ENCODE assay signal across 13 cellular contexts in the genomic region with DNA sequence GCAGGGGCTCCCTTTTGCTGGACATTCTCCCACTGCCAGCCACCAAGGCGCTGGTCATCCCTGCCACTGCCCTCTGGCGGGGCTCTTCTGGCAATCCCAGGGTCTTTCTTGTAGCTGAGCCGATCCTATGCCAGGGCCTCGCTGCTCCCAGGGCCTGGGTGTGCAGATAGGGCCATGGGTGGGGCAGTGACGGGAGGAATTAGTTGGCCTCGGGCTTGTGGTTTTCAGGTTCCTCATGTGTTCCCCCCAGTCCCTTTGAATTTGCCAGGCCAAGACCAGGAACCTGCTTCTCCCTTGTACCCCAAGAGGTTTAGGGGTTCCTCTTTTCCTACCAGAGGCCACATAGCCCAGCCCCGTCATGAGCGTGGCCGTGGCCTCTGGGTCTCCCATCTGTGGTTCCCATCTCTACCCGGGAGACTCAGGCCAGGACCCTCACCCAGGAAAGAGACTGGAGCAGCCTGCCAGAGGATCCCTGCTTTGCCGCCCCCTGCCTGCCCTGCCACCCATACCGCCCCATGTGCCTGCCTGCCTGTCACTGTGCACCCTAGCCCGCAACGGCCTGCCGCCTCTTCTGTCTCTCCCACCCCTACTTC. TPM values are rescaled to one million over a fixed set of nuclear protein-coding genes. Genes with fewer than 3 reads are reported as not detected.
DNase-seq lines count a peak whose midpoint lies in the region; ATAC-seq and TF ChIP-seq lines count a peak whose summit lies in the region.
"Had no signal": no experiment of that assay in that cellular context is flagged by ENCODE, and none has a peak within 500 bp of the region (broad histone marks: within the 10 kb centered on the region; RNA-seq: fewer than 3 reads in every experiment).

No MANE protein-coding gene starts in this region.

- no peaks in the 10 kb centered on the region for H4K20me1 ChIP-seq in MM.1S (ENCODE audit: insufficient read depth, low read length)

- no peak overlapping the region for H3K9ac ChIP-seq in MM.1S (ENCODE audit: low read length)
- H3K9ac ChIP-seq: KMS-11, parathyroid adenoma had no signal

- no peak overlapping the region for H2AFZ ChIP-seq in MM.1S (ENCODE audit: low read length)
- H2AFZ ChIP-seq: parathyroid adenoma had no signal

- H3K9me3 ChIP-seq in CD4-positive, alpha-beta memory T cell (ENCODE audit: control insufficient read depth in 1 of 2, low read length in 2 of 2) = no peaks in the 10 kb centered on the region
- no peaks in the 10 kb centered on the region for H3K9me3 ChIP-seq in MM.1S (replicated peaks; ENCODE audit: insufficient read depth, low read length)

- no peak overlapping the region for H3K4me3 ChIP-seq in CD4-positive, alpha-beta memory T cell (ENCODE audit: low read length in 2 of 2)
- no peak overlapping the region for H3K4me3 ChIP-seq in MM.1S (ENCODE audit: low read length)

- no peak overlapping the region for H3K4me2 ChIP-seq in MM.1S (ENCODE audit: low read depth, low read length)
- H3K4me2 ChIP-seq: KMS-11 had no signal

- H3K27me3 Mint-ChIP-seq in CD4-positive, alpha-beta memory T cell = no peaks in the 10 kb centered on the region
- H3K27me3 Mint-ChIP-seq in activated T-helper 1 cell treated with anti-CD3 and anti-CD28 coated beads, Interleukin-12 subunit alpha, Interleukin-12 subunit beta, Interleukin-2, Interleukin-4 antibody, amounts not matched to agents 30 ng/mL and 10 ng/mL and 1 ng/mL, durations not matched to agents 14 hours and 24 hours and 36 hours (ENCODE audit: insufficient read depth) = no peaks in the 10 kb centered on the region

- intact Hi-C loops in CD4-positive, alpha-beta memory T cell (cut with micrococcal nuclease) = no loop called here
- intact Hi-C loops in activated T-helper 1 cell treated with anti-CD3 and anti-CD28 coated beads, Interleukin-12 subunit alpha, Interleukin-12 subunit beta, Interleukin-2, Interleukin-4 antibody, amounts not matched to agents 30 ng/mL and 10 ng/mL and 1 ng/mL, durations not matched to agents 14 hours and 24 hours and 36 hours (cut with micrococcal nuclease) = loop anchor here (1.0 kb wide), 1 partner anchor 12 kb away; no protein-coding TSS in a partner anchor

- peak overlapping the region; percentile 72 to 94 (median 78) for H3K27ac Mint-ChIP-seq in CD4-positive, alpha-beta memory T cell
- H3K27ac Mint-ChIP-seq in activated T-helper 1 cell treated with anti-CD3 and anti-CD28 coated beads, Interleukin-12 subunit alpha, Interleukin-12 subunit beta, Interleukin-2, Interleukin-4 antibody, amounts not matched to agents 30 ng/mL and 10 ng/mL and 1 ng/mL, durations not matched to agents 14 hours and 24 hours and 36 hours = peak overlapping the region; percentile 79

- ATAC-seq in GM18867 (IDR thresholded peaks at IDR 0.05; ENCODE audit: unreplicated experiment) (no peak), HG02678 (IDR thresholded peaks at IDR 0.05; ENCODE audit: unreplicated experiment) (no peak)

- POLR2A ChIA-PET in CD4-positive, alpha-beta memory T cell (lab: Charles Lee; ENCODE audit: partially characterized antibody) = interaction anchor here (0.6 to 3.7 kb wide), 4 partner anchors 26 to 92 kb away, joined by 4 to 10 read pairs (median 9); a partner anchor contains a TSS

- TF ChIP-seq EP300 in Ishikawa (IDR thresholded peaks at IDR 0.05; ENCODE audit: borderline replicate concordance) = no peak

- H3K9me2 ChIP-seq in MM.1S (replicated peaks; ENCODE audit: insufficient read depth, low read length) = no peaks in the 10 kb centered on the region

- CTCF ChIA-PET in CD4-positive, alpha-beta memory T cell (lab: Charles Lee; ENCODE audit: partially characterized antibody) = interaction anchor here (1.1 kb wide), 1 partner anchor 92 kb away, joined by 4 read pairs; a partner anchor contains a TSS

- H3K36me3 ChIP-seq in CD4-positive, alpha-beta memory T cell (ENCODE audit: insufficient read depth, low read length) = peaks cover 26% of the 10 kb centered on the region
- no peaks in the 10 kb centered on the region for H3K36me3 ChIP-seq in MM.1S (replicated peaks; ENCODE audit: insufficient read depth, low read length)

- H3K79me2 ChIP-seq in MM.1S (ENCODE audit: low read length) = no peaks in the 10 kb centered on the region

- no peak for TF ChIP-seq RAD21 in Ishikawa (IDR thresholded peaks at IDR 0.05; ENCODE audit: low read depth)

- no peak overlapping the region for H3K4me3 Mint-ChIP-seq in CD4-positive, alpha-beta memory T cell
- no peak overlapping the region for H3K4me3 Mint-ChIP-seq in activated T-helper 1 cell treated with anti-CD3 and anti-CD28 coated beads, Interleukin-12 subunit alpha, Interleukin-12 subunit beta, Interleukin-2, Interleukin-4 antibody, amounts not matched to agents 30 ng/mL and 10 ng/mL and 1 ng/mL, durations not matched to agents 14 hours and 24 hours and 36 hours

- TF ChIP-seq CTCF in MM.1S (IDR thresholded peaks at IDR 0.05; ENCODE audit: low read length) = no peak

- peak overlapping the region; percentile 3 for H3K27ac ChIP-seq in CD4-positive, alpha-beta memory T cell (ENCODE audit: low read depth, low read length)
- H3K27ac ChIP-seq in MM.1S (ENCODE audit: low read length) = no peak overlapping the region
- H3K27ac ChIP-seq: KMS-11, parathyroid adenoma had no signal

- peaks cover 17% of the 10 kb centered on the region for H3K4me1 ChIP-seq in CD4-positive, alpha-beta memory T cell (ENCODE audit: insufficient read depth, low read length)
- no peaks in the 10 kb centered on the region for H3K4me1 ChIP-seq in MM.1S (ENCODE audit: low read length)
- H3K4me1 ChIP-seq: parathyroid adenoma had no signal

- peaks cover 0 to 2% (median 0%) of the 10 kb centered on the region in 8 donors for H3K9me3 Mint-ChIP-seq in CD4-positive, alpha-beta memory T cell
- H3K9me3 Mint-ChIP-seq in activated T-helper 1 cell treated with anti-CD3 and anti-CD28 coated beads, Interleukin-12 subunit alpha, Interleukin-12 subunit beta, Interleukin-2, Interleukin-4 antibody, amounts not matched to agents 30 ng/mL and 10 ng/mL and 1 ng/mL, durations not matched to agents 14 hours and 24 hours and 36 hours = no peaks in the 10 kb centered on the region

- peaks cover 31 to 48% of the 10 kb centered on the region in 2 donors for H3K36me3 Mint-ChIP-seq in CD4-positive, alpha-beta memory T cell
- H3K36me3 Mint-ChIP-seq in activated T-helper 1 cell treated with anti-CD3 and anti-CD28 coated beads, Interleukin-12 subunit alpha, Interleukin-12 subunit beta, Interleukin-2, Interleukin-4 antibody, amounts not matched to agents 30 ng/mL and 10 ng/mL and 1 ng/mL, durations not matched to agents 14 hours and 24 hours and 36 hours (ENCODE audit: low read depth) = peaks cover 35% of the 10 kb centered on the region

- H3K27me3 ChIP-seq in CD4-positive, alpha-beta memory T cell (ENCODE audit: insufficient read depth, low read length) = no peaks in the 10 kb centered on the region
- H3K27me3 ChIP-seq in MM.1S (replicated peaks; ENCODE audit: insufficient read depth, low read length) = no peaks in the 10 kb centered on the region

- H3K4me1 Mint-ChIP-seq in CD4-positive, alpha-beta memory T cell = peaks cover 15 to 35% (median 23%) of the 10 kb centered on the region in 4 donors
- peaks cover 31% of the 10 kb centered on the region for H3K4me1 Mint-ChIP-seq in activated T-helper 1 cell treated with anti-CD3 and anti-CD28 coated beads, Interleukin-12 subunit alpha, Interleukin-12 subunit beta, Interleukin-2, Interleukin-4 antibody, amounts not matched to agents 30 ng/mL and 10 ng/mL and 1 ng/mL, durations not matched to agents 14 hours and 24 hours and 36 hours (ENCODE audit: low read depth)

- H3F3A ChIP-seq in MM.1S (ENCODE audit: insufficient read depth, low read length) = no peaks in the 10 kb centered on the region

- DNase-seq in CD4-positive, alpha-beta memory T cell = no peak
- DNase-seq in activated T-helper 1 cell treated with anti-CD3 and anti-CD28 coated beads, Interleukin-12 subunit alpha, Interleukin-12 subunit beta, Interleukin-2, Interleukin-4 antibody, amounts not matched to agents 30 ng/mL and 10 ng/mL and 1 ng/mL, durations not matched to agents 14 hours and 24 hours and 36 hours (ENCODE audit: low spot score) = no peak
- DNase-seq in medulla oblongata (ENCODE audit: extremely low spot score) = peak; percentile 14
- DNase-seq in amygdala (lab: John Stamatoyannopoulos, UW) = no peak
- no peak for DNase-seq in MM.1S
- DNase-seq: H7; stimulated activated CD4-positive, alpha-beta T cell treated with anti-CD3 and anti-CD28 coated beads, Interleukin-4, amount 100 ng/mL, for 1 hour had no signal

TF ChIP-seq in Ishikawa, 13 proteins besides CTCF, POLR2A, EP300 and RAD21:
- TF ChIP-seq, protein P1, sequence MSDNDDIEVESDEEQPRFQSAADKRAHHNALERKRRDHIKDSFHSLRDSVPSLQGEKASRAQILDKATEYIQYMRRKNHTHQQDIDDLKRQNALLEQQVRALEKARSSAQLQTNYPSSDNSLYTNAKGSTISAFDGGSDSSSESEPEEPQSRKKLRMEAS (IDR thresholded peaks at IDR 0.05) = 0 out of 2 replicates have a peak, but pooled peaks have one; percentile 6
- no peak for TF ChIP-seq CREB1 (IDR thresholded peaks at IDR 0.05; ENCODE audit: low read depth)

RNA-seq across cellular contexts. Expression of a gene that starts 26.2 kb away (rescaled TPM):
- total RNA-seq in CD4-positive, alpha-beta memory T cell = 10 to 100 TPM in 1 of 2 experiments, 1 to 10 TPM in 1; 9.0 to 10.9 TPM
- polyA plus RNA-seq in CD4-positive, alpha-beta memory T cell = 10 to 100 TPM; 24.7 to 24.9 TPM
- 19.8 and 21.0 TPM in 2 replicates for total RNA-seq in activated T-helper 1 cell treated with anti-CD3 and anti-CD28 coated beads, Interleukin-12 subunit alpha, Interleukin-12 subunit beta, Interleukin-2, Interleukin-4 antibody, amounts not matched to agents 30 ng/mL and 10 ng/mL and 1 ng/mL, durations not matched to agents 14 hours and 24 hours and 36 hours

RNA-seq across cellular contexts. Expression of a gene that starts 38.4 kb away (rescaled TPM):
- total RNA-seq in CD4-positive, alpha-beta memory T cell = under 1 TPM; 0.36 to 0.49 TPM
- polyA plus RNA-seq in CD4-positive, alpha-beta memory T cell = under 1 TPM in 1 of 2 donors, not detected in 1; 0.21 TPM
- 4.0 and 5.6 TPM in 2 replicates for total RNA-seq in activated T-helper 1 cell treated with anti-CD3 and anti-CD28 coated beads, Interleukin-12 subunit alpha, Interleukin-12 subunit beta, Interleukin-2, Interleukin-4 antibody, amounts not matched to agents 30 ng/mL and 10 ng/mL and 1 ng/mL, durations not matched to agents 14 hours and 24 hours and 36 hours
- total RNA-seq: glomerular endothelial cell had no signal
